In the genomic region with DNA sequence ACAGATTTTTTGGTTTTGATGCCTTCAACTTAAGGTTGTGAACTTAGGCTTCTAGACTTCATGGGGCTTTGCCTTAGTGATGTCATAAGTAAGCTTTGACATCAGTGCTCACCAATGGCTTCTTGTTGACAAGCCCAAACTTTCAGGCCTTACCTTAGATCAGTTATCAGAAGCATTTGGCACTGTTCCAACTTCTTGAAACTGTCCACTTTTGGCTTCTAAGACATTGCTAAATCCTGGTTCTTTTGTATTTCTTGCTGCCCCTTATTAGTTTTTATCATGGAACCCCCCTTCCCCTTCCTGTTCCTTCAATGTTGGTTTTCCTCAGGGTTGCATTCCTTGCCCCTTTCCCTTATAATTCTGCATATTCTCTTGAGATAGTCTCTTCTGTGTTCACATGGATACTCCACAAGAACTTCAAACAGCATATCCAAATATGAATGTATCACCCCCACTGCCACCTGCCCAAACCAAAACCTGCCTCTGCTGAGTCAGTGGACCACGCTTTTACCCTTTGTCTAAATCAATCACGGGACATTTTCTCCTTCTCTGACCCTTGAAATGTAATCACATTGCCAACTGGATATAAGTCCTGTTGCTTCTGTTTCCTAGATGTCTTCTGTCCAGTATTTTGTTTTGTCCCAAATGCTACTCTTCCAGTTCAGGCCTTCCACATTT, we compare ENCODE assay signal across 16 cellular contexts. TPM values are rescaled to one million over a fixed set of nuclear protein-coding genes. Genes with fewer than 3 reads are reported as not detected.
DNase-seq lines count a peak whose midpoint lies in the region; ATAC-seq, FAIRE-seq and TF ChIP-seq lines count a peak whose summit lies in the region.
"Had no signal": no experiment of that assay in that cellular context is flagged by ENCODE, and none has a peak within 500 bp of the region (broad histone marks: within the 10 kb centered on the region; RNA-seq: fewer than 3 reads in every experiment).

No MANE protein-coding gene starts in this region.

- no peaks in the 10 kb centered on the region for H3K4me1 ChIP-seq in SK-N-SH (ENCODE audit: control insufficient read depth in 1 of 2, insufficient read depth in 2 of 2, low read depth in 1 of 2, low read length in 1 of 2)
- H3K4me1 ChIP-seq in HEK293 (ENCODE audit: control insufficient read depth, insufficient read depth, low read length) = no peaks in the 10 kb centered on the region
- no peaks in the 10 kb centered on the region for H3K4me1 ChIP-seq in GM12878 (ENCODE audit: control insufficient read depth, insufficient read depth, low read length)
- peaks cover 45% of the 10 kb centered on the region for H3K4me1 ChIP-seq in psoas muscle

- no peak overlapping the region for H3K4me3 ChIP-seq in SK-N-SH (ENCODE audit: low read depth in 2 of 2, low read length in 1 of 2)
- H3K4me3 ChIP-seq in HEK293 (ENCODE audit: low read depth, low read length) = no peak overlapping the region
- H3K4me3 ChIP-seq in GM12878 = no peak overlapping the region
- peak overlapping the region; percentile 75 for H3K4me3 ChIP-seq in psoas muscle

- whole genome bisulfite sequencing in SK-N-SH (ENCODE audit: low lambda C conversion rate) = 100% methylated on average over 2 of the region's 2 CpGs
- 97% methylated on average over 2 of the region's 2 CpGs for WGBS in GM12878 (ENCODE audit: insufficient coverage, insufficient replicate concordance, low lambda C conversion rate, missing lambda C conversion rate)
- 29 to 52% (median 41%) methylated on average over 2 of the region's 2 CpGs for WGBS in psoas muscle, 3 donors

- FAIRE-seq in GM12878 (lab: Jason Lieb, UNC) = no peak
- FAIRE-seq: H1 had no signal

- H3K27ac ChIP-seq in SK-N-SH (ENCODE audit: low read depth in 2 of 2, low read length in 1 of 2) (no peak overlapping the region), HEK293 (ENCODE audit: extremely low read depth, low read depth, low read length) (no peak overlapping the region), GM12878 (ENCODE audit: control insufficient read depth, insufficient read depth) (no peak overlapping the region), psoas muscle (peak overlapping the region; percentile 87)
- H3K27ac ChIP-seq: KMS-11 had no signal

- BruUV-seq in GM12878 (replicated peaks; lab: Mats Ljungman, UMichigan) = no TSS peak

- in situ Hi-C loops in GM12878 (cut with MboI) = no loop called here

- no peaks in the 10 kb centered on the region for H3F3A ChIP-seq in SK-N-SH (replicated peaks; ENCODE audit: insufficient read depth)

- no peaks in the 10 kb centered on the region for H4K20me1 ChIP-seq in SK-N-SH (ENCODE audit: insufficient read depth)
- no peaks in the 10 kb centered on the region for H4K20me1 ChIP-seq in GM12878 (ENCODE audit: control insufficient read depth, insufficient read depth)

- SMC1A ChIA-PET in GM12878 (lab: Charles Lee; ENCODE audit: uncharacterized antibody, unreplicated experiment) = interaction anchor here (0.9 to 1.4 kb wide), 3 partner anchors 11 to 26 kb away, joined by 3 to 4 read pairs (median 3); no protein-coding TSS in a partner anchor

- TF ChIP-seq EP300 in SK-N-SH (IDR thresholded peaks at IDR 0.05; ENCODE audit: borderline replicate concordance in 1 of 2, low read depth in 1 of 2, low read length in 1 of 2) (no peak), GM12878 (IDR thresholded peaks at IDR 0.05; ENCODE audit: borderline replicate concordance in 1 of 2, control insufficient read depth in 1 of 2, low read depth in 2 of 2, low read length in 2 of 2) (no peak)

- H3K4me2 ChIP-seq in SK-N-SH (no peak overlapping the region), GM12878 (ENCODE audit: control insufficient read depth, insufficient read depth) (no peak overlapping the region)
- H3K4me2 ChIP-seq: KMS-11 had no signal

- H3K36me3 ChIP-seq in SK-N-SH (replicated peaks in 1 of 2; ENCODE audit: control insufficient read depth in 1 of 2, insufficient read depth in 2 of 2, low read length in 1 of 2) (peaks cover 50 to 87% of the 10 kb centered on the region in 2 experiments), HEK293 (ENCODE audit: control insufficient read depth in 2 of 2, insufficient read depth in 1 of 2, low read length in 2 of 2) (peaks cover 9 to 85% of the 10 kb centered on the region in 2 experiments; a peak in 2 of 3 replicates), GM12878 (ENCODE audit: control insufficient read depth in 2 of 2, insufficient read depth in 2 of 2, low read length in 1 of 2) (peaks cover 3 to 41% of the 10 kb centered on the region in 2 experiments), psoas muscle (ENCODE audit: insufficient read depth in 1 of 2, low read depth in 1 of 2) (peaks cover 17 to 79% of the 10 kb centered on the region in 2 donors)

- ATAC-seq in SK-N-SH treated with all-trans-retinoic acid at 6 μM for 48 hours (no peak), GM12878 (no peak), psoas muscle (peak in 2 of 4 donors; percentile 8 to 14), GM19328 (IDR thresholded peaks at IDR 0.05; ENCODE audit: unreplicated experiment) (no peak), GM18858 (IDR thresholded peaks at IDR 0.05; ENCODE audit: unreplicated experiment) (no peak)

- DNase-seq in SK-N-SH = no peak
- DNase-seq in GM12878 (ENCODE audit: low read depth, low spot score) = no peak
- DNase-seq in psoas muscle = no peak
- DNase-seq: CD4-positive, CD25-positive, alpha-beta regulatory T cell; DND-41; HFFc6; NCI-H1436; NCI-H2081; NCI-H748 treated with DMSO at 0.1 percent for 48 hours; Right ventricle myocardium superior had no signal

- POLR2A ChIA-PET in SK-N-SH (lab: Yijun Ruan, JAX) (no interaction called here), HEK293 (lab: Yijun Ruan, JAX) (no interaction called here), GM12878 (lab: Charles Lee) (no interaction called here)

- H3K9me3 ChIP-seq in SK-N-SH (no peaks in the 10 kb centered on the region), HEK293 (ENCODE audit: control insufficient read depth, insufficient read depth, low read depth, low read length) (no peaks in the 10 kb centered on the region), GM12878 (replicated peaks; ENCODE audit: control insufficient read depth, insufficient read depth, low read length) (no peaks in the 10 kb centered on the region), psoas muscle (no peaks in the 10 kb centered on the region)

- H3K9ac ChIP-seq in SK-N-SH = no peak overlapping the region
- no peak overlapping the region for H3K9ac ChIP-seq in GM12878 (ENCODE audit: control insufficient read depth, insufficient read depth, low read length)
- H3K9ac ChIP-seq: KMS-11 had no signal

- peaks cover under 1% of the 10 kb centered on the region; the same call in 1 of the 2 replicates for H3K79me2 ChIP-seq in SK-N-SH (ENCODE audit: insufficient read depth)
- no peaks in the 10 kb centered on the region; the same call in 1 of the 2 replicates for H3K79me2 ChIP-seq in GM12878 (ENCODE audit: control insufficient read depth, insufficient read depth, low read length)

- no peak for TF ChIP-seq CTCF in SK-N-SH (IDR thresholded peaks at IDR 0.05)
- TF ChIP-seq CTCF in HEK293 (tag by site-specific recombination; IDR thresholded peaks at IDR 0.05) = no peak
- TF ChIP-seq CTCF in GM12878 (IDR thresholded peaks at IDR 0.05 in 2 of 3, conservative IDR thresholded peaks at IDR 0.05 in 1 of 3; ENCODE audit: control insufficient read depth in 2 of 3, extremely low read depth in 1 of 3, insufficient read depth in 1 of 3, low read depth in 3 of 3, low read length in 3 of 3) = no peak
- TF ChIP-seq CTCF in psoas muscle (IDR thresholded peaks at IDR 0.05) = no peak

- CTCF ChIA-PET in SK-N-SH (lab: Yijun Ruan, JAX) (no interaction called here), HEK293 (lab: Yijun Ruan, JAX) (interaction anchor here (0.6 to 0.7 kb wide), 3 partner anchors 49 to 466 kb away, joined by 3 to 4 read pairs (median 3); no protein-coding TSS in a partner anchor), GM12878 (lab: Yijun Ruan, JAX) (interaction anchor here (0.9 to 2.0 kb wide), 2 partner anchors 31 to 39 kb away, joined by 3 to 4 read pairs; partner anchors contain the start of gene ASB8)

- H3K9me2 ChIP-seq in SK-N-SH = no peaks in the 10 kb centered on the region

- TF ChIP-seq RAD21 in SK-N-SH (IDR thresholded peaks at IDR 0.05; ENCODE audit: low read length) (no peak), GM12878 (IDR thresholded peaks at IDR 0.05; ENCODE audit: insufficient read depth, low read depth, low read length) (no peak)

- H2AFZ ChIP-seq in SK-N-SH (ENCODE audit: low read depth) (no peak overlapping the region), GM12878 (ENCODE audit: control insufficient read depth, low read depth, low read length) (no peak overlapping the region)

- intact Hi-C loops in GM12878 (cut with micrococcal nuclease; ENCODE audit: unreplicated experiment) = no loop called here
- intact Hi-C loops in psoas muscle (cut with DNase I) = loop anchor here in 1 of 2 donors (2.0 kb wide), 1 partner anchor 30 kb away; the partner anchor contains the start of gene ASB8

- TF ChIP-seq POLR2A in GM12878 (IDR thresholded peaks at IDR 0.05; ENCODE audit: low read depth, low read length) = no peak

- no peaks in the 10 kb centered on the region for H3K27me3 ChIP-seq in SK-N-SH (ENCODE audit: insufficient read depth)
- H3K27me3 ChIP-seq in GM12878 (replicated peaks in 1 of 2; ENCODE audit: control insufficient read depth in 2 of 2, insufficient read depth in 2 of 2, low read length in 1 of 2) = no peaks in the 10 kb centered on the region
- H3K27me3 ChIP-seq in psoas muscle (ENCODE audit: insufficient read depth in 3 of 3, low read length in 2 of 3) = no peaks in the 10 kb centered on the region

- RAD21 ChIA-PET in GM12878 (lab: Charles Lee; ENCODE audit: unreplicated experiment) = no interaction called here

RNA-seq across cellular contexts. Expression of gene PFKM, which starts 7.9 kb away (rescaled TPM):
- polyA plus RNA-seq in SK-N-SH (2012; rRNA removed) (85.0 and 111 TPM in 2 replicates), GM12878 (2011; rRNA removed) (52.7 and 65.0 TPM in 2 replicates), GM12878 (2014; fragmentation: Illumina TruSeq; extraction: Trizol) (54.1 and 57.9 TPM in 2 replicates), GM12878 (2014; fragmentation: Nextera tagmentation; extraction: Ambion mirVana) (10 to 100 TPM; 27.6 to 39.0 TPM), GM12878 (2014; rRNA removed) (55.3 and 58.6 TPM in 2 replicates), GM12878 (2016; fragmentation: Nextera tagmentation; extraction: Ambion mirVana) (10 to 100 TPM; 54.5 to 56.2 TPM), psoas muscle (100 to 1,000 TPM in 2 of 3 donors, 10 to 100 TPM in 1; 65.1 to 529 (median 344) TPM)
- polyA plus RNA-seq in SK-N-SH (2012; cell fraction: cytosol; rRNA removed) = 75.2 and 79.2 TPM in 2 replicates
- polyA plus RNA-seq in SK-N-SH (2012; cell fraction: nucleus; rRNA removed) = 120 and 183 TPM in 2 replicates
- total RNA-seq in GM12878 (2013; cell fraction: nucleolus; rRNA removed) = 107 and 125 TPM in 2 replicates
- total RNA-seq in GM12878 (2014; rRNA removed) (59.6 and 62.8 TPM in 2 replicates), GM12878 (2014; rRNA removed; fragmentation: Illumina TruSeq; extraction: Trizol) (55.4 and 56.6 TPM in 2 replicates), GM12878 (2021) (77.5 and 80.0 TPM in 2 replicates), psoas muscle (1,000 to 10,000 TPM in 1 of 4 donors, 100 to 1,000 TPM in 3; 618 to 1,283 (median 817) TPM)
- 56.2 TPM for polyA plus RNA-seq in GM12878 (2011; ENCODE audit: low read depth)
- polyA plus RNA-seq in GM12878 (2011; cell fraction: cytosol; rRNA removed) = 53.4 and 56.3 TPM in 2 replicates
- polyA plus RNA-seq in GM12878 (2011; cell fraction: nucleus; rRNA removed) = 137 and 152 TPM in 2 replicates
- polyA plus RNA-seq in GM12878 (2012) = 58.5 and 59.1 TPM in 2 replicates
- 74.3 and 86.8 TPM in 2 replicates for polyA minus RNA-seq in GM12878 (2011; rRNA and poly(A)+ RNA removed)
- 20.0 and 20.2 TPM in 2 replicates for polyA minus RNA-seq in GM12878 (2011; cell fraction: cytosol; rRNA and poly(A)+ RNA removed)
- 44.1 and 51.7 TPM in 2 replicates for polyA minus RNA-seq in GM12878 (2011; cell fraction: nucleus; rRNA and poly(A)+ RNA removed)

RNA-seq across cellular contexts. Expression of gene SENP1, which starts 21.2 kb away (rescaled TPM):
- 5.6 and 8.4 TPM in 2 replicates for polyA plus RNA-seq in SK-N-SH (2012; rRNA removed)
- polyA plus RNA-seq in SK-N-SH (2012; cell fraction: cytosol; rRNA removed) = 7.8 and 8.0 TPM in 2 replicates
- polyA plus RNA-seq in SK-N-SH (2012; cell fraction: nucleus; rRNA removed) = 4.6 and 8.8 TPM in 2 replicates
- 79.4 and 95.8 TPM in 2 replicates for total RNA-seq in GM12878 (2013; cell fraction: nucleolus; rRNA removed)
- total RNA-seq in GM12878 (2014; rRNA removed) = 30.0 and 35.9 TPM in 2 replicates
- total RNA-seq in GM12878 (2014; rRNA removed; fragmentation: Illumina TruSeq; extraction: Trizol) = 36.1 and 41.1 TPM in 2 replicates
- 28.2 and 29.4 TPM in 2 replicates for total RNA-seq in GM12878 (2021)
- 5.3 TPM for polyA plus RNA-seq in GM12878 (2011; ENCODE audit: low read depth)
- 52.4 and 54.4 TPM in 2 replicates for polyA plus RNA-seq in GM12878 (2011; rRNA removed)
- 20.8 and 25.5 TPM in 2 replicates for polyA plus RNA-seq in GM12878 (2011; cell fraction: cytosol; rRNA removed)
- polyA plus RNA-seq in GM12878 (2011; cell fraction: nucleus; rRNA removed) = 17.9 and 23.1 TPM in 2 replicates
- polyA plus RNA-seq in GM12878 (2012) = 9.5 and 9.9 TPM in 2 replicates
- polyA plus RNA-seq in GM12878 (2014; fragmentation: Illumina TruSeq; extraction: Trizol) = 34.8 and 39.8 TPM in 2 replicates
- polyA plus RNA-seq in GM12878 (2014; fragmentation: Nextera tagmentation; extraction: Ambion mirVana) = 10 to 100 TPM in 1 of 2 experiments, 1 to 10 TPM in 1; 8.1 to 12.5 TPM
- 17.3 and 21.2 TPM in 2 replicates for polyA plus RNA-seq in GM12878 (2014; rRNA removed)
- 10 to 100 TPM; 21.4 to 23.9 TPM for polyA plus RNA-seq in GM12878 (2016; fragmentation: Nextera tagmentation; extraction: Ambion mirVana)
- 48.7 and 65.6 TPM in 2 replicates for polyA minus RNA-seq in GM12878 (2011; rRNA and poly(A)+ RNA removed)
- polyA minus RNA-seq in GM12878 (2011; cell fraction: cytosol; rRNA and poly(A)+ RNA removed) = 14.8 and 20.3 TPM in 2 replicates
- polyA minus RNA-seq in GM12878 (2011; cell fraction: nucleus; rRNA and poly(A)+ RNA removed) = 26.7 and 42.0 TPM in 2 replicates
- 10 to 100 TPM in 1 of 4 donors, 1 to 10 TPM in 3; 6.3 to 10.2 (median 8.0) TPM for total RNA-seq in psoas muscle
- 1 to 10 TPM; 3.2 to 6.2 (median 3.3) TPM for polyA plus RNA-seq in psoas muscle

RNA-seq across cellular contexts. Expression of gene ASB8, which starts 30.2 kb away (rescaled TPM):
- polyA plus RNA-seq in SK-N-SH (2012; rRNA removed) (13.8 and 16.9 TPM in 2 replicates), GM12878 (2011; rRNA removed) (45.5 and 48.0 TPM in 2 replicates), GM12878 (2014; fragmentation: Illumina TruSeq; extraction: Trizol) (28.1 and 29.2 TPM in 2 replicates), GM12878 (2014; fragmentation: Nextera tagmentation; extraction: Ambion mirVana) (10 to 100 TPM; 28.3 to 30.3 TPM), GM12878 (2014; rRNA removed) (21.2 and 25.1 TPM in 2 replicates), GM12878 (2016; fragmentation: Nextera tagmentation; extraction: Ambion mirVana) (10 to 100 TPM; 30.2 to 32.4 TPM), psoas muscle (100 to 1,000 TPM in 2 of 3 donors, 10 to 100 TPM in 1; 49.3 to 206 (median 155) TPM)
- 14.8 and 15.0 TPM in 2 replicates for polyA plus RNA-seq in SK-N-SH (2012; cell fraction: cytosol; rRNA removed)
- 13.5 and 24.6 TPM in 2 replicates for polyA plus RNA-seq in SK-N-SH (2012; cell fraction: nucleus; rRNA removed)
- 40.2 and 42.5 TPM in 2 replicates for total RNA-seq in GM12878 (2013; cell fraction: nucleolus; rRNA removed)
- total RNA-seq in GM12878 (2014; rRNA removed) (28.8 and 38.5 TPM in 2 replicates), GM12878 (2014; rRNA removed; fragmentation: Illumina TruSeq; extraction: Trizol) (22.8 and 23.7 TPM in 2 replicates), GM12878 (2021) (28.7 and 29.3 TPM in 2 replicates), psoas muscle (100 to 1,000 TPM; 158 to 477 (median 228) TPM)
- polyA plus RNA-seq in GM12878 (2011; ENCODE audit: low read depth) = 24.7 TPM
- polyA plus RNA-seq in GM12878 (2011; cell fraction: cytosol; rRNA removed) = 39.1 and 42.8 TPM in 2 replicates
- polyA plus RNA-seq in GM12878 (2011; cell fraction: nucleus; rRNA removed) = 15.0 and 16.0 TPM in 2 replicates
- polyA plus RNA-seq in GM12878 (2012) = 24.1 and 25.9 TPM in 2 replicates
- 31.9 and 38.9 TPM in 2 replicates for polyA minus RNA-seq in GM12878 (2011; rRNA and poly(A)+ RNA removed)
- polyA minus RNA-seq in GM12878 (2011; cell fraction: cytosol; rRNA and poly(A)+ RNA removed) = 16.3 and 22.4 TPM in 2 replicates
- 14.0 and 21.0 TPM in 2 replicates for polyA minus RNA-seq in GM12878 (2011; cell fraction: nucleus; rRNA and poly(A)+ RNA removed)

RNA-seq across cellular contexts. Expression of gene CCDC184, which starts 56.4 kb away (rescaled TPM):
- polyA plus RNA-seq in SK-N-SH (2012; rRNA removed) = 4.2 and 5.8 TPM in 2 replicates
- 4.1 and 5.0 TPM in 2 replicates for polyA plus RNA-seq in SK-N-SH (2012; cell fraction: cytosol; rRNA removed)
- 3.5 and 4.3 TPM in 2 replicates for polyA plus RNA-seq in SK-N-SH (2012; cell fraction: nucleus; rRNA removed)
- not detected in 2 replicates for total RNA-seq in GM12878 (2013; cell fraction: nucleolus; rRNA removed)
- not detected in 2 replicates for total RNA-seq in GM12878 (2014; rRNA removed)
- not detected in 2 replicates for total RNA-seq in GM12878 (2014; rRNA removed; fragmentation: Illumina TruSeq; extraction: Trizol)
- total RNA-seq in GM12878 (2021) = not detected in 2 replicates
- not detected for polyA plus RNA-seq in GM12878 (2011; ENCODE audit: low read depth)
- polyA plus RNA-seq in GM12878 (2011; rRNA removed) = not detected in 2 replicates
- 0.01 TPM in 1 of 2 replicates, not detected in the other for polyA plus RNA-seq in GM12878 (2011; cell fraction: cytosol; rRNA removed)
- not detected in 2 replicates for polyA plus RNA-seq in GM12878 (2011; cell fraction: nucleus; rRNA removed)
- not detected in 2 replicates for polyA plus RNA-seq in GM12878 (2012)
- polyA plus RNA-seq in GM12878 (2014; fragmentation: Illumina TruSeq; extraction: Trizol) = not detected in 2 replicates
- polyA plus RNA-seq in GM12878 (2014; fragmentation: Nextera tagmentation; extraction: Ambion mirVana) = not detected
- polyA plus RNA-seq in GM12878 (2014; rRNA removed) = not detected in 2 replicates
- polyA plus RNA-seq in GM12878 (2016; fragmentation: Nextera tagmentation; extraction: Ambion mirVana) = not detected
- polyA minus RNA-seq in GM12878 (2011; rRNA and poly(A)+ RNA removed) = not detected in 2 replicates
- polyA minus RNA-seq in GM12878 (2011; cell fraction: cytosol; rRNA and poly(A)+ RNA removed) = not detected in 2 replicates
- polyA minus RNA-seq in GM12878 (2011; cell fraction: nucleus; rRNA and poly(A)+ RNA removed) = not detected in 2 replicates
- total RNA-seq in psoas muscle = under 1 TPM; 0.47 to 0.84 (median 0.63) TPM
- under 1 TPM; 0.16 to 0.49 (median 0.45) TPM for polyA plus RNA-seq in psoas muscle
